In the genomic region with DNA sequence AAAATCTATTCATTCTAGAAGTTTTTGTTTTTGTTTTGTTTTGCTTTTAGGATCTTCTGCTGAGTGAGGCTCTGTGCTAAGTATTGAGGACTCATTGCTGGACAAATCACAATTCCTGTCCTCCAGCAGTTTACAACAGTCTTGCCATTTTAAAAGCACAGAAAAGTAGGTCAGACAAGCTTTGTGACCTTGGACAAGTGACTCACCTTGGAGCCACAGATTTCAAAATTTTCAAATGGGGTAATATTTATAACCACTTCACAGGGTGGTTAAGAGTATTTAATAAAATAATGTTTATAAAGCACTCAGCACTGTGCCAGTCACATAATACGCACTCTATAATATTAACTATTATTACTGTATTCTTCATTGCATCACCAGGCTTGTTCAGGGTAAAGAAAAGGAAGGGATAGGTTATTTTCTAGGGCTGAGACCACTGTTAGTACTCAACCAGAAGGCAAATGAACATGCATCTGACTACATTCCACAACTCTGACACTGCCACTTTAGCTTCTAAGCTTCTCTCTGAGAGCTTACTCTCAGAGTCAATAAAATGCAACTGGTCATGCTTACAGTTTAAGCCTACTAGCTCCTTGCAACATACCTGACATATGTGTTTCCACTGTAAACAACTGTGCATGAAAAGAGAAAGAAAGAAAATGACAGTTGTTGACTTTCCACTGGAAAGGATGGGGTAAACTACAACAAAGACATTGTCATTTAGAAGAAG, we compare ENCODE assay signal across 20 cellular contexts.
DNase-seq lines count a peak whose midpoint lies in the region; ATAC-seq, FAIRE-seq and TF ChIP-seq lines count a peak whose summit lies in the region.
"Had no signal": no experiment of that assay in that cellular context is flagged by ENCODE, and none has a peak within 500 bp of the region (broad histone marks: within the 10 kb centered on the region; RNA-seq: fewer than 3 reads in every experiment).

No MANE protein-coding gene starts in this region.

- H3K4me1 ChIP-seq in heart left ventricle (peaks cover 0 to 17% (median 0%) of the 10 kb centered on the region in 12 donors), right cardiac atrium (ENCODE audit: control insufficient read depth, insufficient read depth, low read length) (no peaks in the 10 kb centered on the region), astrocyte (ENCODE audit: insufficient read depth, low read length) (no peaks in the 10 kb centered on the region), lower lobe of right lung (peaks cover 4% of the 10 kb centered on the region), vagina (peaks cover 15% of the 10 kb centered on the region)
- H3K4me1 ChIP-seq: A549 had no signal

- peaks cover 3% of the 10 kb centered on the region for H3K9me3 Mint-ChIP-seq in astrocyte (ENCODE audit: unreplicated experiment)

- H3K27me3 Mint-ChIP-seq in astrocyte (ENCODE audit: low read depth, unreplicated experiment) = no peaks in the 10 kb centered on the region

- DNase-seq in heart left ventricle = no peak
- no peak for DNase-seq in right cardiac atrium
- DNase-seq in astrocyte (ENCODE audit: low read depth) = peak; percentile 72
- no peak for DNase-seq in lower lobe of right lung
- DNase-seq in vagina (ENCODE audit: extremely low spot score in 2 of 2) = no peak
- DNase-seq in HuH-7.5 (ENCODE audit: low spot score) = no peak
- no peak for DNase-seq in epidermal melanocyte (ENCODE audit: insufficient read length, low spot score)
- DNase-seq: activated CD4-positive, alpha-beta T cell treated with anti-CD3 and anti-CD28 coated beads for 48 hours; activated naive CD4-positive, alpha-beta T cell treated with anti-CD3 and anti-CD28 coated beads, Interleukin-2, amount 50 U/mL, for 16 hours; GF-D8; SIG-M5; stimulated activated CD4-positive, alpha-beta T cell treated with anti-CD3 and anti-CD28 coated beads, Interleukin-12 subunit alpha, Interleukin-12 subunit beta, amount 100 ng/mL, for 4 hours; stimulated activated naive CD4-positive, alpha-beta T cell had no signal

- H3K27ac Mint-ChIP-seq in astrocyte (ENCODE audit: unreplicated experiment) = peak overlapping the region; percentile 92

- H4K20me1 ChIP-seq in astrocyte (ENCODE audit: insufficient read depth, low read length) = no peaks in the 10 kb centered on the region

- 0 to 92% (median 44%) methylated on average over 1 of the region's 1 CpG for WGBS in heart left ventricle, 4 donors
- 48% methylated on average over 1 of the region's 1 CpG for WGBS in right cardiac atrium

- H3K36me3 ChIP-seq in heart left ventricle (no peaks in the 10 kb centered on the region), astrocyte (ENCODE audit: insufficient read depth, low read length) (no peaks in the 10 kb centered on the region), lower lobe of right lung (no peaks in the 10 kb centered on the region), vagina (no peaks in the 10 kb centered on the region)

- intact Hi-C loops in heart left ventricle (cut with DNase I) (no loop called here), right cardiac atrium (cut with DNase I) (no loop called here), lower lobe of right lung (cut with DNase I) (no loop called here), vagina (cut with DNase I) (no loop called here)

- no peaks in the 10 kb centered on the region for H3K36me3 Mint-ChIP-seq in astrocyte (ENCODE audit: low read depth, unreplicated experiment)

- ATAC-seq in heart left ventricle (peak in 3 of 4 donors; percentile 33 to 65 (median 34)), right cardiac atrium (no peak), lower lobe of right lung (peak; percentile 43 to 49), GM21423 (IDR thresholded peaks at IDR 0.05; ENCODE audit: unreplicated experiment) (no peak)
- ATAC-seq: A549, esophagus mucosa, HCT116, HepG2 had no signal

- peaks cover 32% of the 10 kb centered on the region for H3K4me1 Mint-ChIP-seq in astrocyte (ENCODE audit: low read depth, unreplicated experiment)

- H3K9me3 ChIP-seq in heart left ventricle (peaks cover 0 to 17% (median 0%) of the 10 kb centered on the region in 12 donors), right cardiac atrium (ENCODE audit: control insufficient read depth, low read length) (no peaks in the 10 kb centered on the region), astrocyte (ENCODE audit: insufficient read depth, low read depth, low read length) (no peaks in the 10 kb centered on the region), lower lobe of right lung (no peaks in the 10 kb centered on the region), vagina (no peaks in the 10 kb centered on the region)
- H3K9me3 ChIP-seq: A549 had no signal

- H3K9ac ChIP-seq in astrocyte (ENCODE audit: low read length) = no peak overlapping the region

- H3K79me2 ChIP-seq in astrocyte (ENCODE audit: insufficient read depth, low read length) = no peaks in the 10 kb centered on the region

- no peak overlapping the region for H3K4me3 ChIP-seq in heart left ventricle
- H3K4me3 ChIP-seq in right cardiac atrium (ENCODE audit: low read length) = no peak overlapping the region
- no peak overlapping the region for H3K4me3 ChIP-seq in astrocyte (ENCODE audit: insufficient read depth, low read depth, low read length)
- no peak overlapping the region for H3K4me3 ChIP-seq in lower lobe of right lung
- no peak overlapping the region for H3K4me3 ChIP-seq in vagina
- H3K4me3 ChIP-seq: A549, dorsolateral prefrontal cortex had no signal

- no peak overlapping the region for H2AFZ ChIP-seq in astrocyte (ENCODE audit: low read depth, low read length)

- TF ChIP-seq POLR2A in heart left ventricle (IDR thresholded peaks at IDR 0.05) = no peak
- TF ChIP-seq POLR2A in vagina (IDR thresholded peaks at IDR 0.05) = no peak

- H3K4me2 ChIP-seq in astrocyte (ENCODE audit: low read length) = no peak overlapping the region
- H3K4me2 ChIP-seq: A549 had no signal

- no peaks in the 10 kb centered on the region for H3K27me3 ChIP-seq in heart left ventricle
- no peaks in the 10 kb centered on the region for H3K27me3 ChIP-seq in right cardiac atrium (ENCODE audit: control insufficient read depth, insufficient read depth)
- H3K27me3 ChIP-seq in astrocyte (ENCODE audit: insufficient read depth, low read length) = no peaks in the 10 kb centered on the region
- no peaks in the 10 kb centered on the region for H3K27me3 ChIP-seq in lower lobe of right lung (ENCODE audit: low read depth)
- no peaks in the 10 kb centered on the region for H3K27me3 ChIP-seq in vagina

- FAIRE-seq in astrocyte (lab: Jason Lieb, UNC) = no peak
- FAIRE-seq: A549, bronchial epithelial cell, HepG2 had no signal

- H3K27ac ChIP-seq in heart left ventricle (peak overlapping the region in 7 of 12 donors; percentile 31 to 75 (median 55)), right cardiac atrium (ENCODE audit: low read length) (no peak overlapping the region), astrocyte (ENCODE audit: low read depth, low read length) (no peak overlapping the region), lower lobe of right lung (no peak overlapping the region), vagina (peak overlapping the region; percentile 14)
- H3K27ac ChIP-seq: A549 had no signal

- H3K4me3 Mint-ChIP-seq in astrocyte (ENCODE audit: unreplicated experiment) = no peak overlapping the region

- no peak for TF ChIP-seq CTCF in heart left ventricle (IDR thresholded peaks at IDR 0.05)
- no peak for TF ChIP-seq CTCF in astrocyte (IDR thresholded peaks at IDR 0.05; ENCODE audit: insufficient read depth, low read depth, low read length)
- no peak for TF ChIP-seq CTCF in lower lobe of right lung (IDR thresholded peaks at IDR 0.05)
- TF ChIP-seq CTCF in vagina (IDR thresholded peaks at IDR 0.05) = no peak

Comparison
In these comparisons a context has a peak if more than half of its experiments do, and no peak if none do; other contexts are left out.
1. ATAC-seq: peak in heart left ventricle (3 of 4) and lower lobe of right lung (2 of 2); none in right cardiac atrium (0 of 2) and GM21423 (single experiment).
2. H3K27ac ChIP-seq: peak in heart left ventricle (7 of 12) and vagina (single experiment); none in right cardiac atrium (single experiment), astrocyte (single experiment) and lower lobe of right lung (single experiment).